1 cellular context compared by ENCODE assay signal in genomic region chr17:45132569-45133463, GRCh38.
TF ChIP-seq lines count a peak whose summit lies in the region.

No MANE protein-coding gene starts in this region.

TF ChIP-seq in K562, 482 proteins besides CTCF, POLR2A, EP300 and RAD21 (continued from another document and continues in another):
- no peak for TF ChIP-seq PATZ1 (CRISPR knock-in tag; IDR thresholded peaks at IDR 0.05; ENCODE audit: borderline replicate concordance)
- TF ChIP-seq HSF4 (CRISPR knock-in tag; IDR thresholded peaks at IDR 0.05; ENCODE audit: borderline replicate concordance) = no peak
- peak; percentile 40; the same call in 1 of the 2 replicates for TF ChIP-seq ZBTB40 (IDR thresholded peaks at IDR 0.05)
- TF ChIP-seq ZBTB40 (CRISPR knock-in tag; IDR thresholded peaks at IDR 0.05) = no peak
- TF ChIP-seq RB1 (IDR thresholded peaks at IDR 0.05; ENCODE audit: low read depth) = peak; percentile 43
- 0 out of 6 replicates have a peak, but pooled peaks of 1 of the 3 experiments have one; percentile 52 for TF ChIP-seq ZBTB11 (CRISPR knock-in tag; IDR thresholded peaks at IDR 0.05)
- TF ChIP-seq TFAP4 (CRISPR knock-in tag; IDR thresholded peaks at IDR 0.05; ENCODE audit: borderline replicate concordance) = peak; percentile 67
- TF ChIP-seq ZKSCAN8 (CRISPR knock-in tag; IDR thresholded peaks at IDR 0.05) = no peak
- TF ChIP-seq ZKSCAN1 (IDR thresholded peaks at IDR 0.05; ENCODE audit: low read depth, low read length) = no peak
- no peak for TF ChIP-seq RERE (CRISPR knock-in tag; IDR thresholded peaks at IDR 0.05; ENCODE audit: borderline replicate concordance)
- TF ChIP-seq CAMTA2 (CRISPR knock-in tag; conservative IDR thresholded peaks at IDR 0.05) = no peak
- no peak for TF ChIP-seq MXD1 (CRISPR knock-in tag; IDR thresholded peaks at IDR 0.05; ENCODE audit: borderline replicate concordance, poor library complexity, severe bottlenecking)
- TF ChIP-seq CREM (IDR thresholded peaks at IDR 0.05; ENCODE audit: low read depth) = peak; percentile 82
- no peak for TF ChIP-seq ELK1 (CRISPR knock-in tag; IDR thresholded peaks at IDR 0.05)
- no peak for TF ChIP-seq ZFP1 (CRISPR knock-in tag; IDR thresholded peaks at IDR 0.05)
- TF ChIP-seq MLLT1 (IDR thresholded peaks at IDR 0.05) = peak in 1 of 2 experiments; percentile 22; a peak in 1 of 4 replicates
- TF ChIP-seq RNF219 (CRISPR knock-in tag; IDR thresholded peaks at IDR 0.05) = no peak
- peak; percentile 32; the same call in 1 of the 2 replicates for TF ChIP-seq CTBP1 (IDR thresholded peaks at IDR 0.05; ENCODE audit: borderline replicate concordance)
- TF ChIP-seq KHSRP (IDR thresholded peaks at IDR 0.05) = 0 out of 2 replicates have a peak, but pooled peaks have one; percentile 25
- no peak for TF ChIP-seq CXXC5 (CRISPR knock-in tag; IDR thresholded peaks at IDR 0.05)
- no peak for TF ChIP-seq MAFK (IDR thresholded peaks at IDR 0.05; ENCODE audit: low read length)
- TF ChIP-seq ZNF408 (CRISPR knock-in tag; IDR thresholded peaks at IDR 0.05; ENCODE audit: low read depth) = no peak
- TF ChIP-seq CHD4 (IDR thresholded peaks at IDR 0.05; ENCODE audit: insufficient read depth, insufficient replicate concordance, low read depth, low read length, poor library complexity, severe bottlenecking) = peak; percentile 46
